ENCODE assay signal across 20 cellular contexts in the genomic region with DNA sequence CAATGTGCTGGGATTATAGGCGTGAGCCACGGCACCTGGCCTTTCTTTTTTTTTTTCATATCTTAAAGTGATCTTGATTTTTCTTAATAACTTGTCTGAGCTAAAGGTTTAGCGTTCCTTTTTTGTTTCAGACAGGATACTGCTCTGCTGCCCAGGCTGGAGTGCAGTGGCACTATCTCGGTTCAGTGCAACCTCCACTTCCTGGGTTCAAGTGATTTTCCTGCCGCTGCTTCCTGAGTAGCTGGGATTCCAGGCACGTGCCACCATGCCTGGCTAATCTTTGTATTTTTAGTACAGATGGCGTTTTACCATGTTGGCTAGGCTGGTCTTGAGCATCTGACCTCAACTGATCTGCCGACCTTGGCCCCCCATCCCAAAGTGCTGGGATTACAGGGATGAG. TPM values are rescaled to one million over a fixed set of nuclear protein-coding genes. Genes with fewer than 3 reads are reported as not detected.
"Had no signal": no experiment of that assay in that cellular context is flagged by ENCODE, and none has a peak within 500 bp of the region (broad histone marks: within the 10 kb centered on the region; RNA-seq: fewer than 3 reads in every experiment).

No MANE protein-coding gene starts in this region.

- H3K4me3 ChIP-seq: ascending aorta, lung, SK-N-MC, transverse colon had no signal

- H3K27ac Mint-ChIP-seq: activated T-cell treated with anti-CD3 and anti-CD28 coated beads, Interleukin-2, amount 50 U/mL, for 72 hours had no signal

- ATAC-seq: activated T-cell treated with anti-CD3 and anti-CD28 coated beads, Interleukin-2, amount 50 U/mL, for 72 hours; esophagus mucosa had no signal

- FAIRE-seq: bronchial epithelial cell, endometrium, small intestine had no signal

- DNase-seq: activated CD4-positive, alpha-beta T cell treated with anti-CD3 and anti-CD28 coated beads, Interleukin-2, amount 50 U/mL, for 48 hours; activated CD4-positive, CD25-positive, alpha-beta regulatory T cell treated with anti-CD3 and anti-CD28 coated beads, Interleukin-2, amount 50 U/mL, for 72 hours; activated gamma-delta T cell; activated T-cell treated with anti-CD3 and anti-CD28 coated beads, Interleukin-2, amount 50 U/mL, for 72 hours; hippocampal formation; retina; small intestine; stimulated activated CD4-positive, alpha-beta T cell treated with anti-CD3 and anti-CD28 coated beads, Interleukin-4, amount 100 ng/mL, for 24 hours; stimulated activated naive CD4-positive, alpha-beta T cell; T-helper 9 cell; transverse colon had no signal

- H3K4me3 Mint-ChIP-seq: activated T-cell treated with anti-CD3 and anti-CD28 coated beads, Interleukin-2, amount 50 U/mL, for 72 hours had no signal

- H3K27me3 ChIP-seq: ascending aorta, transverse colon had no signal

- H3K9me3 Mint-ChIP-seq: activated T-cell treated with anti-CD3 and anti-CD28 coated beads, Interleukin-2, amount 50 U/mL, for 72 hours had no signal

- H2AFZ ChIP-seq: parathyroid adenoma had no signal

- H3K27ac ChIP-seq: ascending aorta, parathyroid adenoma, SK-N-MC, transverse colon had no signal

- H3K9me3 ChIP-seq: ascending aorta, transverse colon had no signal

- H3K9ac ChIP-seq: parathyroid adenoma had no signal

RNA-seq across cellular contexts. Expression of gene SLC5A2, which starts 21.2 kb away (rescaled TPM):
- total RNA-seq: activated T-cell treated with anti-CD3 and anti-CD28 coated beads, Interleukin-2, amount 50 U/mL, for 72 hours; subcutaneous adipose tissue; transverse colon had no signal

RNA-seq across cellular contexts. Expression of gene AHSP, which starts 23.5 kb away (rescaled TPM):
- total RNA-seq: activated T-cell treated with anti-CD3 and anti-CD28 coated beads, Interleukin-2, amount 50 U/mL, for 72 hours; ascending aorta; bronchial epithelial cell; esophagus mucosa; kidney epithelial cell; transverse colon had no signal
- polyA plus RNA-seq: small intestine had no signal
